ENCODE assay signal across 9 cellular contexts in the genomic region with DNA sequence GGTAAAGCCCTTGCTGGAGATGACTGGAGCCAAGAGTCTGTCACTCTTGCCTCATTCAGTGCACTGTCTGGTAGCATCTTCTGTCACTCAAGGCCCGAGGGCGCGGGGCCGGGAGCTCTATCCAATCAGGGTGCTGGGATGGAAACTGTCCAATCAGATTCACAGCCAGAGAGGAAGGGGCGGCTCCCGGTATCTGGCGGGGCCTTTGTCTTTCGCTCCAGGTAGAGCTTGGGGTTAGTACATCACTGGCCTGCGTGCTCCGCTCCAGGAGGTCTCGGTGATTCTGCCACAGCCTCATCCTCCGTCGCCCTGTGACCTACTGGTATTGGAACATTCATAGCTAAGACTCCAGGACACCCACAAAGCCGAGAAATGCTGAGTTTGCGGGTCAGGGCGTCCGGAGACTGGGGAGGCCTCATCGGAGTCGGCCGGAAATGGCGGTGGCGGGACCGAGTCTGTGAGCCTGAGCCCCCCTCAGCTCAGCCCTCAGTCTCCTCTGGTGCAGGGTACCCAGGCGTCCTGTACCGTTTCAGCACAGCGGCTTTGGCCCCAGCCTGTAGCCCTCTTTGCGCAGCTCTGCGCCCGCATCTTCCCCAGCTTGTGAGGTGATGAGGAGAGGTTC. TPM values are rescaled to one million over a fixed set of nuclear protein-coding genes. Genes with fewer than 3 reads are reported as not detected.
DNase-seq lines count a peak whose midpoint lies in the region; ATAC-seq lines count a peak whose summit lies in the region.
"Had no signal": no experiment of that assay in that cellular context is flagged by ENCODE, and none has a peak within 500 bp of the region (broad histone marks: within the 10 kb centered on the region; RNA-seq: fewer than 3 reads in every experiment).

No MANE protein-coding gene starts in this region.

- no peaks in the 10 kb centered on the region for H3K9me3 ChIP-seq in mucosa of stomach (ENCODE audit: control insufficient read depth, low read length)
- H3K9me3 ChIP-seq: A549 had no signal

- H3K4me1 ChIP-seq in mucosa of stomach (ENCODE audit: control insufficient read depth, insufficient read depth, low read length) = no peaks in the 10 kb centered on the region
- H3K4me1 ChIP-seq: A549 had no signal

- DNase-seq in NK-92 (lab: John Stamatoyannopoulos, UW; ENCODE audit: unreplicated experiment) (peak; percentile 44), NCI-H774 (lab: John Stamatoyannopoulos, UW) (peak; percentile 76), activated T-cell treated with anti-CD3 and anti-CD28 coated beads for 48 hours (ENCODE audit: low read depth) (peak; percentile 85)
- DNase-seq in NK-92 treated with Interleukin-12 subunit alpha and Interleukin-12 subunit beta, amount 100 ng/mL, for 24 hours (lab: John Stamatoyannopoulos, UW) = no peak
- peak; percentile 78 for DNase-seq in stimulated activated CD8-positive, alpha-beta memory T cell treated with anti-CD3 and anti-CD28 coated beads, Interleukin-4, amount 100 ng/mL, for 24 hours (ENCODE audit: low read depth)

- peak; percentile 100 for ATAC-seq in HG03108 (IDR thresholded peaks at IDR 0.05; ENCODE audit: unreplicated experiment)
- peak; percentile 100 for ATAC-seq in esophagus mucosa
- ATAC-seq: A549 had no signal

- no peaks in the 10 kb centered on the region for H3K27me3 ChIP-seq in mucosa of stomach (ENCODE audit: control insufficient read depth, insufficient read depth, low read length)

- no peak overlapping the region for H3K9ac ChIP-seq in mucosa of stomach (ENCODE audit: low read length)

- H3K36me3 ChIP-seq in mucosa of stomach (ENCODE audit: control insufficient read depth, insufficient read depth, low read length) = no peaks in the 10 kb centered on the region

- peak overlapping the region; percentile 37 for H3K4me3 ChIP-seq in mucosa of stomach (ENCODE audit: low read length)
- H3K4me3 ChIP-seq: A549 had no signal

RNA-seq across cellular contexts. Expression of a gene that starts 20.6 kb away (rescaled TPM):
- 9.9 TPM for total RNA-seq in esophagus mucosa
